1 cellular context compared by ENCODE assay signal in the genomic region with DNA sequence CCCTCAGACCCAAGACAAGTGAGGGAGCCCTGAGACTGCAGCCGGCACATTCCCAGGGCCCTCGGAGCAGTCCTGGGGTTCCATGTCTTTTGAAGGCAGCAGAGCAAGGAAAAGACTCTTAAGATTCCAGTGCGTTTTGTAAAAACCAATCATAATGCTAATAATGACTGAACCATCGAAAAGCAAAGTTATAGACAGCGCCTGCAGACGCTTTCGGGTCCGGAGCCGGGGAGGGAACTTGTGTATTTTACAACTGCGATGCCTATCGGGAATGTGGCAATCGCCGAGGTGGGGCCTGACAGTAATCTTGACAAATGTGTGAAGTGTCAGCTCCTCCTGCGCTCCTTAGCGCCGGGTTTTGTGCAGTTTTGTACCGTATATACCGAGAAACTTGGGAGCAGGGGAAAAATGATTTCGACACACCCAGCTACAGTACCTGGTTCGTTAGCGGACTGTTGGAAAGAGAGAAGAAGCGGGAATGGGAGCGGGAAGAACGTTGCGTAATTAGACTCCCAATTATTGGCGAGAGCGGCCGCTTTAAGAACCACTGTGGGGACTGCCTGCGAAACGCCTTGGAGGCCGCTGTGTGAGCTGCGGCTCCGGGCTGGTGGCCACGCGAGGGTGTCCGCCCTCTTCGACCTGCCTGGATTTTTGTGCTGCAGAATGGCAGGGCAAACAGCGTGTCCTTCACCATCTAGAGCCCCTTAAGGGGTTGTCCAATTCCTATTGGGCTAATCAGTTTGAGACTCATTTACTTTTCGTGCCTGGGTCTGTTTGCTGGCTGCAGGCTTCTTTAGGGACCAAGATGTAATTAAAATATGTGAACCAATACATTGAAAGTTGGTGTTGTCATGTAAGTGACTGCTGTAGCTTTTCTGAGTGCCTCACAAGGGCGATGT.
TF ChIP-seq lines count a peak whose summit lies in the region.

No MANE protein-coding gene starts in this region.

TF ChIP-seq in HepG2, 621 proteins besides CTCF, POLR2A, EP300 and RAD21 (continued from another document and continues in another):
- TF ChIP-seq SOX6 (IDR thresholded peaks at IDR 0.05) (no peak), SOX6 (CRISPR knock-in tag; IDR thresholded peaks at IDR 0.05) (peak; percentile 53), SOX5 (CRISPR knock-in tag; IDR thresholded peaks at IDR 0.05; ENCODE audit: borderline replicate concordance) (peak; percentile 39), NONO (IDR thresholded peaks at IDR 0.05) (no peak), NONO (CRISPR knock-in tag; conservative IDR thresholded peaks at IDR 0.05) (peak; percentile 16; the same call in 1 of the 2 replicates), FOXJ3 (CRISPR knock-in tag; IDR thresholded peaks at IDR 0.05; ENCODE audit: borderline replicate concordance) (no peak), MED13 (CRISPR knock-in tag; IDR thresholded peaks at IDR 0.05) (0 out of 2 replicates have a peak, but pooled peaks have one; percentile 2), PHF21A (CRISPR knock-in tag; IDR thresholded peaks at IDR 0.05) (peak; percentile 85; the same call in 1 of the 2 replicates), ZNF737 (CRISPR knock-in tag; IDR thresholded peaks at IDR 0.05; ENCODE audit: borderline replicate concordance) (0 out of 2 replicates have a peak, but pooled peaks have one; percentile 92), TBL1XR1 (IDR thresholded peaks at IDR 0.05; ENCODE audit: borderline replicate concordance, low read length, partially characterized antibody) (no peak), ZNF556 (CRISPR knock-in tag; IDR thresholded peaks at IDR 0.05; ENCODE audit: borderline replicate concordance) (0 out of 2 replicates have a peak, but pooled peaks have one; percentile 44), ZNF839 (CRISPR knock-in tag; IDR thresholded peaks at IDR 0.05; ENCODE audit: borderline replicate concordance) (no peak), ZSCAN21 (CRISPR knock-in tag; IDR thresholded peaks at IDR 0.05; ENCODE audit: borderline replicate concordance) (peak; percentile 48; the same call in 1 of the 2 replicates), SALL1 (CRISPR knock-in tag; IDR thresholded peaks at IDR 0.05) (peak; percentile 43; the same call in 1 of the 2 replicates), THAP11 (CRISPR knock-in tag; IDR thresholded peaks at IDR 0.05) (peak; percentile 50), ZNF34 (CRISPR knock-in tag; IDR thresholded peaks at IDR 0.05; ENCODE audit: borderline replicate concordance) (0 out of 2 replicates have a peak, but pooled peaks have one; percentile 64), ZNF614 (CRISPR knock-in tag; IDR thresholded peaks at IDR 0.05; ENCODE audit: borderline replicate concordance) (peak; percentile 60; the same call in 1 of the 2 replicates), TMF1 (CRISPR knock-in tag; IDR thresholded peaks at IDR 0.05; ENCODE audit: low read depth) (peak; percentile 26; the same call in 1 of the 2 replicates), SKI (IDR thresholded peaks at IDR 0.05; ENCODE audit: partially characterized antibody) (no peak), ZNF558 (CRISPR knock-in tag; IDR thresholded peaks at IDR 0.05; ENCODE audit: borderline replicate concordance) (peak; percentile 77; the same call in 1 of the 2 replicates), NFE2L1 (CRISPR knock-in tag; IDR thresholded peaks at IDR 0.05; ENCODE audit: borderline replicate concordance) (no peak), ZNF101 (CRISPR knock-in tag; IDR thresholded peaks at IDR 0.05; ENCODE audit: borderline replicate concordance, low read depth) (no peak), ZKSCAN8 (CRISPR knock-in tag; IDR thresholded peaks at IDR 0.05; ENCODE audit: borderline replicate concordance) (0 out of 2 replicates have a peak, but pooled peaks have one; percentile 70), BCL6 (CRISPR knock-in tag; IDR thresholded peaks at IDR 0.05) (peak; percentile 66; the same call in 1 of the 2 replicates), HDAC1 (CRISPR knock-in tag; IDR thresholded peaks at IDR 0.05) (peak; percentile 61; the same call in 1 of the 2 replicates), FOXA1 (IDR thresholded peaks at IDR 0.05) (no peak), FOXA1 (CRISPR knock-in tag; IDR thresholded peaks at IDR 0.05) (no peak), CHCHD3 (CRISPR knock-in tag; IDR thresholded peaks at IDR 0.05) (no peak), TRIM24 (CRISPR knock-in tag; IDR thresholded peaks at IDR 0.05) (0 out of 2 replicates have a peak, but pooled peaks have one; percentile 16), REPIN1 (CRISPR knock-in tag; IDR thresholded peaks at IDR 0.05; ENCODE audit: borderline replicate concordance, low read depth) (0 out of 2 replicates have a peak, but pooled peaks have one; percentile 14)
- TF ChIP-seq, protein P1, sequence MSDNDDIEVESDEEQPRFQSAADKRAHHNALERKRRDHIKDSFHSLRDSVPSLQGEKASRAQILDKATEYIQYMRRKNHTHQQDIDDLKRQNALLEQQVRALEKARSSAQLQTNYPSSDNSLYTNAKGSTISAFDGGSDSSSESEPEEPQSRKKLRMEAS (IDR thresholded peaks at IDR 0.05) = peak; percentile 40; the same call in 1 of the 2 replicates
- TF ChIP-seq, protein P2, sequence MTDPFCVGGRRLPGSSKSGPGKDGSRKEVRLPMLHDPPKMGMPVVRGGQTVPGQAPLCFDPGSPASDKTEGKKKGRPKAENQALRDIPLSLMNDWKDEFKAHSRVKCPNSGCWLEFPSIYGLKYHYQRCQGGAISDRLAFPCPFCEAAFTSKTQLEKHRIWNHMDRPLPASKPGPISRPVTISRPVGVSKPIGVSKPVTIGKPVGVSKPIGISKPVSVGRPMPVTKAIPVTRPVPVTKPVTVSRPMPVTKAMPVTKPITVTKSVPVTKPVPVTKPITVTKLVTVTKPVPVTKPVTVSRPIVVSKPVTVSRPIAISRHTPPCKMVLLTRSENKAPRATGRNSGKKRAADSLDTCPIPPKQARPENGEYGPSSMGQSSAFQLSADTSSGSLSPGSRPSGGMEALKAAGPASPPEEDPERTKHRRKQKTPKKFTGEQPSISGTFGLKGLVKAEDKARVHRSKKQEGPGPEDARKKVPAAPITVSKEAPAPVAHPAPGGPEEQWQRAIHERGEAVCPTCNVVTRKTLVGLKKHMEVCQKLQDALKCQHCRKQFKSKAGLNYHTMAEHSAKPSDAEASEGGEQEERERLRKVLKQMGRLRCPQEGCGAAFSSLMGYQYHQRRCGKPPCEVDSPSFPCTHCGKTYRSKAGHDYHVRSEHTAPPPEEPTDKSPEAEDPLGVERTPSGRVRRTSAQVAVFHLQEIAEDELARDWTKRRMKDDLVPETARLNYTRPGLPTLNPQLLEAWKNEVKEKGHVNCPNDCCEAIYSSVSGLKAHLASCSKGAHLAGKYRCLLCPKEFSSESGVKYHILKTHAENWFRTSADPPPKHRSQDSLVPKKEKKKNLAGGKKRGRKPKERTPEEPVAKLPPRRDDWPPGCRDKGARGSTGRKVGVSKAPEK (CRISPR knock-in tag; IDR thresholded peaks at IDR 0.05; ENCODE audit: borderline replicate concordance) = 0 out of 2 replicates have a peak, but pooled peaks have one; percentile 59
- TF ChIP-seq, protein P3, sequence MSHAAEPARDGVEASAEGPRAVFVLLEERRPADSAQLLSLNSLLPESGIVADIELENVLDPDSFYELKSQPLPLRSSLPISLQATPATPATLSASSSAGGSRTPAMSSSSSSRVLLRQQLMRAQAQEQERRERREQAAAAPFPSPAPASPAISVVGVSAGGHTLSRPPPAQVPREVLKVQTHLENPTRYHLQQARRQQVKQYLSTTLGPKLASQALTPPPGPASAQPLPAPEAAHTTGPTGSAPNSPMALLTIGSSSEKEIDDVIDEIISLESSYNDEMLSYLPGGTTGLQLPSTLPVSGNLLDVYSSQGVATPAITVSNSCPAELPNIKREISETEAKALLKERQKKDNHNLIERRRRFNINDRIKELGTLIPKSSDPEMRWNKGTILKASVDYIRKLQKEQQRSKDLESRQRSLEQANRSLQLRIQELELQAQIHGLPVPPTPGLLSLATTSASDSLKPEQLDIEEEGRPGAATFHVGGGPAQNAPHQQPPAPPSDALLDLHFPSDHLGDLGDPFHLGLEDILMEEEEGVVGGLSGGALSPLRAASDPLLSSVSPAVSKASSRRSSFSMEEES (CRISPR knock-in tag; IDR thresholded peaks at IDR 0.05) = 0 out of 2 replicates have a peak, but pooled peaks have one; percentile 20
- TF ChIP-seq, protein P4, sequence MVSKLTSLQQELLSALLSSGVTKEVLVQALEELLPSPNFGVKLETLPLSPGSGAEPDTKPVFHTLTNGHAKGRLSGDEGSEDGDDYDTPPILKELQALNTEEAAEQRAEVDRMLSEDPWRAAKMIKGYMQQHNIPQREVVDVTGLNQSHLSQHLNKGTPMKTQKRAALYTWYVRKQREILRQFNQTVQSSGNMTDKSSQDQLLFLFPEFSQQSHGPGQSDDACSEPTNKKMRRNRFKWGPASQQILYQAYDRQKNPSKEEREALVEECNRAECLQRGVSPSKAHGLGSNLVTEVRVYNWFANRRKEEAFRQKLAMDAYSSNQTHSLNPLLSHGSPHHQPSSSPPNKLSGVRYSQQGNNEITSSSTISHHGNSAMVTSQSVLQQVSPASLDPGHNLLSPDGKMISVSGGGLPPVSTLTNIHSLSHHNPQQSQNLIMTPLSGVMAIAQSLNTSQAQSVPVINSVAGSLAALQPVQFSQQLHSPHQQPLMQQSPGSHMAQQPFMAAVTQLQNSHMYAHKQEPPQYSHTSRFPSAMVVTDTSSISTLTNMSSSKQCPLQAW (CRISPR knock-in tag; IDR thresholded peaks at IDR 0.05) = peak; percentile 59
- TF ChIP-seq, protein P5, sequence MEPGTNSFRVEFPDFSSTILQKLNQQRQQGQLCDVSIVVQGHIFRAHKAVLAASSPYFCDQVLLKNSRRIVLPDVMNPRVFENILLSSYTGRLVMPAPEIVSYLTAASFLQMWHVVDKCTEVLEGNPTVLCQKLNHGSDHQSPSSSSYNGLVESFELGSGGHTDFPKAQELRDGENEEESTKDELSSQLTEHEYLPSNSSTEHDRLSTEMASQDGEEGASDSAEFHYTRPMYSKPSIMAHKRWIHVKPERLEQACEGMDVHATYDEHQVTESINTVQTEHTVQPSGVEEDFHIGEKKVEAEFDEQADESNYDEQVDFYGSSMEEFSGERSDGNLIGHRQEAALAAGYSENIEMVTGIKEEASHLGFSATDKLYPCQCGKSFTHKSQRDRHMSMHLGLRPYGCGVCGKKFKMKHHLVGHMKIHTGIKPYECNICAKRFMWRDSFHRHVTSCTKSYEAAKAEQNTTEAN (CRISPR knock-in tag; conservative IDR thresholded peaks at IDR 0.05) = no peak
- TF ChIP-seq, protein P6, sequence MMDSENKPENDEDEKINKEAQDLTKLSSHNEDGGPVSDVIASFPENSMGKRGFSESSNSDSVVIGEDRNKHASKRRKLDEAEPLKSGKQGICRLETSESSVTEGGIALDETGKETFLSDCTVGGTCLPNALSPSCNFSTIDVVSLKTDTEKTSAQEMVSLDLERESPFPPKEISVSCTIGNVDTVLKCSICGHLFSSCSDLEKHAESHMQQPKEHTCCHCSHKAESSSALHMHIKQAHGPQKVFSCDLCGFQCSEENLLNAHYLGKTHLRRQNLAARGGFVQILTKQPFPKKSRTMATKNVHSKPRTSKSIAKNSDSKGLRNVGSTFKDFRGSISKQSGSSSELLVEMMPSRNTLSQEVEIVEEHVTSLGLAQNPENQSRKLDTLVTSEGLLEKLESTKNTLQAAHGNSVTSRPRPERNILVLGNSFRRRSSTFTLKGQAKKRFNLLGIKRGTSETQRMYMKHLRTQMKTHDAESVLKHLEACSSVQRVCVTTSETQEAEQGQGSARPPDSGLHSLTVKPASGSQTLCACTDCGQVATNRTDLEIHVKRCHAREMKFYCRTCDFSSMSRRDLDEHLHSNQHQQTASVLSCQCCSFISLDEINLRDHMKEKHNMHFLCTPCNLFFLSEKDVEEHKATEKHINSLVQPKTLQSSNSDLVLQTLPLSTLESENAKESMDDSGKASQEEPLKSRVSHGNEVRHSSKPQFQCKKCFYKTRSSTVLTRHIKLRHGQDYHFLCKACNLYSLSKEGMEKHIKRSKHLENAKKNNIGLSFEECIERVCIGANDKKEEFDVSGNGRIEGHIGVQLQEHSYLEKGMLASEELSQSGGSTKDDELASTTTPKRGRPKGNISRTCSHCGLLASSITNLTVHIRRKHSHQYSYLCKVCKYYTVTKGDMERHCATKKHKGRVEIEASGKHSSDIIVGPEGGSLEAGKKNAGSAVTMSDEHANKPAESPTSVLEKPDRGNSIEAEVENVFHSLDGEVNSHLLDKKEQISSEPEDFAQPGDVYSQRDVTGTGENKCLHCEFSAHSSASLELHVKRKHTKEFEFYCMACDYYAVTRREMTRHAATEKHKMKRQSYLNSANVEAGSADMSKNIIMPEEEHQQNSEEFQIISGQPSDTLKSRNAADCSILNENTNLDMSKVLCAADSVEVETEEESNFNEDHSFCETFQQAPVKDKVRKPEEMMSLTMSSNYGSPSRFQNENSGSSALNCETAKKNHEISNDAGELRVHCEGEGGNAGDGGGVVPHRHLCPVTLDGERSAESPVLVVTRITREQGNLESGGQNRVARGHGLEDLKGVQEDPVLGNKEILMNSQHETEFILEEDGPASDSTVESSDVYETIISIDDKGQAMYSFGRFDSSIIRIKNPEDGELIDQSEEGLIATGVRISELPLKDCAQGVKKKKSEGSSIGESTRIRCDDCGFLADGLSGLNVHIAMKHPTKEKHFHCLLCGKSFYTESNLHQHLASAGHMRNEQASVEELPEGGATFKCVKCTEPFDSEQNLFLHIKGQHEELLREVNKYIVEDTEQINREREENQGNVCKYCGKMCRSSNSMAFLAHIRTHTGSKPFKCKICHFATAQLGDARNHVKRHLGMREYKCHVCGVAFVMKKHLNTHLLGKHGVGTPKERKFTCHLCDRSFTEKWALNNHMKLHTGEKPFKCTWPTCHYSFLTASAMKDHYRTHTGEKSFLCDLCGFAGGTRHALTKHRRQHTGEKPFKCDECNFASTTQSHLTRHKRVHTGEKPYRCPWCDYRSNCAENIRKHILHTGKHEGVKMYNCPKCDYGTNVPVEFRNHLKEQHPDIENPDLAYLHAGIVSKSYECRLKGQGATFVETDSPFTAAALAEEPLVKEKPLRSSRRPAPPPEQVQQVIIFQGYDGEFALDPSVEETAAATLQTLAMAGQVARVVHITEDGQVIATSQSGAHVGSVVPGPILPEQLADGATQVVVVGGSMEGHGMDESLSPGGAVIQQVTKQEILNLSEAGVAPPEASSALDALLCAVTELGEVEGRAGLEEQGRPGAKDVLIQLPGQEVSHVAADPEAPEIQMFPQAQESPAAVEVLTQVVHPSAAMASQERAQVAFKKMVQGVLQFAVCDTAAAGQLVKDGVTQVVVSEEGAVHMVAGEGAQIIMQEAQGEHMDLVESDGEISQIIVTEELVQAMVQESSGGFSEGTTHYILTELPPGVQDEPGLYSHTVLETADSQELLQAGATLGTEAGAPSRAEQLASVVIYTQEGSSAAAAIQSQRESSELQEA (CRISPR knock-in tag; IDR thresholded peaks at IDR 0.05; ENCODE audit: not compliant biosample characterization) = no peak
- TF ChIP-seq, protein P7, sequence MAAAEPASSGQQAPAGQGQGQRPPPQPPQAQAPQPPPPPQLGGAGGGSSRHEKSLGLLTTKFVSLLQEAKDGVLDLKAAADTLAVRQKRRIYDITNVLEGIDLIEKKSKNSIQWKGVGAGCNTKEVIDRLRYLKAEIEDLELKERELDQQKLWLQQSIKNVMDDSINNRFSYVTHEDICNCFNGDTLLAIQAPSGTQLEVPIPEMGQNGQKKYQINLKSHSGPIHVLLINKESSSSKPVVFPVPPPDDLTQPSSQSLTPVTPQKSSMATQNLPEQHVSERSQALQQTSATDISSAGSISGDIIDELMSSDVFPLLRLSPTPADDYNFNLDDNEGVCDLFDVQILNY (CRISPR knock-in tag; conservative IDR thresholded peaks at IDR 0.05) = peak; percentile 36; the same call in 1 of the 2 replicates
